In the genomic region with DNA sequence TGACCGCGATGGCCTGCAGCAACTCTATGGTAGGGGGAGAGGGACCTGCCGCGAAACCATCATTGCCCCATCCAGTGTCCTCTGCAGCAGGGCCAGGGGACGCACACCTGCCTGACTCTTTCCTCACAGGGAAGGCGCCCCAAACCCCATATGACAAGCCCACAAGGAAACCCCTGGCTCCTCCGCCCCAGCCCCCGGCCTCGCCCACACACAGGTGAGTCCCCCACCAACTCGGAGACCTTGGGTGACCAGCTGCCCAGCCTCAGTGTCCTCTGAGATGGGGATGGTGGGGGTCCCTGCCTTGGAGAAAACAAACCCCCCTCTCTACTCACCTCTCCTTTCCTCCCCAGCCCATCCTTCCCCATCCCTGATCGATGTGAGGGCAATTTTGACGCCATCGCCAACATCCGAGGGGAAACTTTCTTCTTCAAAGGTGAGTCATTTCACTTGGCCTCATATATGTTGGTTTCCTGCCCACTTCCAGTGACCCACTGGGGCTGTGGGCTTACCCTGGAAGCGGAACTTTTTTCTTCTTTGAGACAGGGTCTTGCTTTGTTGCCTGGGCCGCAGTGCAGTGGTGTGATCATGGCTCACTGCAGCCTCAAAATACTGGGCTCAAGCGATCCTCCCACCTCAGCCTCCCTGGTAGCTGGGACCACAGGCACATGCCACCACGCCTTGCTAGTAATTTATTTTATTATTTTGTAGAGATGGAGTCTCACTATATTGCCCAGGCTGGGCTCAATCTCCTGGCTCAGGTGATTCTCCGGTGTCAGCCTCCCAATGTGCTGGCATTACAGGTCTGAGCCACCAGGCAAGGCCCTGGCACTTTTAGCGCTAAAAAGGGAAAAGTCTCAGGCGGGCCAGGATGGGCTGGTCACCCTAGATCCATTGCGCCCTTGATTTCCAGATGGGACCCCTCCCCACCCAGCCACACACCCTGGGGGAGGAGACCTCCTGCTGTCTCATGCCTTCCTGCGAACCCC, we compare ENCODE assay signal across 9 cellular contexts. TPM values are rescaled to one million over a fixed set of nuclear protein-coding genes. Genes with fewer than 3 reads are reported as not detected.
DNase-seq lines count a peak whose midpoint lies in the region; ATAC-seq and TF ChIP-seq lines count a peak whose summit lies in the region.
"Had no signal": no experiment of that assay in that cellular context is flagged by ENCODE, and none has a peak within 500 bp of the region (broad histone marks: within the 10 kb centered on the region; RNA-seq: fewer than 3 reads in every experiment).

No MANE protein-coding gene starts in this region.

- peak overlapping the region; percentile 27 for H3K4me3 Mint-ChIP-seq in activated naive CD4-positive, alpha-beta T cell treated with anti-CD3 and anti-CD28 coated beads for 36 hours
- H3K4me3 Mint-ChIP-seq in activated CD8-positive, alpha-beta T cell treated with anti-CD3 and anti-CD28 coated beads, Interleukin-2, amount 10 ng/mL, durations not matched to agents 7 days and 5 days = peak overlapping the region; percentile 94
- H3K4me3 Mint-ChIP-seq in immature natural killer cell = peak overlapping the region; percentile 58 to 75 (median 70)

- CTCF ChIA-PET in activated naive CD4-positive, alpha-beta T cell treated with anti-CD3 and anti-CD28 coated beads for 36 hours (lab: Charles Lee) = interaction anchor here (1.0 to 11.2 kb wide), 10 partner anchors 9 to 73 kb away, joined by 3 to 187 read pairs (median 15); partner anchors contain the start of genes MMP25 and ZNF213
- CTCF ChIA-PET in activated CD8-positive, alpha-beta T cell treated with anti-CD3 and anti-CD28 coated beads, Interleukin-2, amount 10 ng/mL, durations not matched to agents 7 days and 5 days (lab: Charles Lee) = interaction anchor here (0.9 to 3.7 kb wide), 29 partner anchors 8 to 400 kb away, joined by 3 to 230 read pairs (median 9); partner anchors contain the start of genes HCFC1R1, IL32, MMP25 and THOC6

- no peaks in the 10 kb centered on the region for H3K9me3 ChIP-seq in stomach

- no peaks in the 10 kb centered on the region for H3K9me3 Mint-ChIP-seq in activated naive CD4-positive, alpha-beta T cell treated with anti-CD3 and anti-CD28 coated beads for 36 hours
- no peaks in the 10 kb centered on the region for H3K9me3 Mint-ChIP-seq in activated CD8-positive, alpha-beta T cell treated with anti-CD3 and anti-CD28 coated beads, Interleukin-2, amount 10 ng/mL, durations not matched to agents 7 days and 5 days (ENCODE audit: insufficient read depth)
- no peaks in the 10 kb centered on the region for H3K9me3 Mint-ChIP-seq in immature natural killer cell

- H3K36me3 ChIP-seq in stomach = peaks cover 0 to 12% (median 2%) of the 10 kb centered on the region in 4 donors

- no peak for TF ChIP-seq CTCF in stomach (IDR thresholded peaks at IDR 0.05)

- no peak for TF ChIP-seq EP300 in stomach (IDR thresholded peaks at IDR 0.05)

- DNase-seq in activated naive CD4-positive, alpha-beta T cell treated with anti-CD3 and anti-CD28 coated beads for 36 hours = no peak
- no peak for DNase-seq in activated naive CD4-positive, alpha-beta T cell treated with anti-CD3 and anti-CD28 coated beads, Interleukin-2, amount 50 U/mL, for 16 hours
- no peak for DNase-seq in activated CD8-positive, alpha-beta T cell treated with anti-CD3 and anti-CD28 coated beads, Interleukin-2, amount 10 ng/mL, durations not matched to agents 7 days and 5 days
- no peak for DNase-seq in immature natural killer cell
- no peak for DNase-seq in stomach
- no peak for DNase-seq in DMS53 (lab: John Stamatoyannopoulos, UW)
- DNase-seq: C1 segment of cervical spinal cord had no signal

- no peak for TF ChIP-seq POLR2A in stomach (IDR thresholded peaks at IDR 0.05)

- peak overlapping the region in 2 of 5 donors; percentile 85 to 87 for H3K27ac ChIP-seq in stomach

- 87 to 90% (median 90%) methylated on average over 23 of the region's 23 CpGs for WGBS in stomach, 5 donors

- ATAC-seq in activated CD8-positive, alpha-beta T cell treated with anti-CD3 and anti-CD28 coated beads, Interleukin-2, amount 10 ng/mL, durations not matched to agents 7 days and 5 days = no peak
- no peak for ATAC-seq in GM21619 (IDR thresholded peaks at IDR 0.05; ENCODE audit: unreplicated experiment)
- ATAC-seq in esophagus mucosa = no peak

- H3K27me3 Mint-ChIP-seq in activated naive CD4-positive, alpha-beta T cell treated with anti-CD3 and anti-CD28 coated beads for 36 hours (ENCODE audit: low read depth) = no peaks in the 10 kb centered on the region
- H3K27me3 Mint-ChIP-seq in activated CD8-positive, alpha-beta T cell treated with anti-CD3 and anti-CD28 coated beads, Interleukin-2, amount 10 ng/mL, durations not matched to agents 7 days and 5 days (ENCODE audit: low read depth) = no peaks in the 10 kb centered on the region
- H3K27me3 Mint-ChIP-seq in immature natural killer cell (ENCODE audit: low read depth in 3 of 3) = peaks cover 2 to 8% (median 3%) of the 10 kb centered on the region in 3 donors

- H3K4me3 ChIP-seq in stomach = peak overlapping the region; percentile 57 to 92 (median 78)

- intact Hi-C loops in activated naive CD4-positive, alpha-beta T cell treated with anti-CD3 and anti-CD28 coated beads for 36 hours (cut with micrococcal nuclease) = loop anchor here (1.0 to 5.0 kb wide), 3 partner anchors 35 to 54 kb away; partner anchors contain the start of genes HCFC1R1, THOC6 and TNFRSF12A
- intact Hi-C loops in stomach (cut with DNase I; ENCODE audit: low total_unique reads) = loop anchor here (5.0 kb wide), 1 partner anchor 70 kb away; no protein-coding TSS in a partner anchor

- H3K4me1 Mint-ChIP-seq in activated naive CD4-positive, alpha-beta T cell treated with anti-CD3 and anti-CD28 coated beads for 36 hours (ENCODE audit: low read depth) = peaks cover 43% of the 10 kb centered on the region
- H3K4me1 Mint-ChIP-seq in activated CD8-positive, alpha-beta T cell treated with anti-CD3 and anti-CD28 coated beads, Interleukin-2, amount 10 ng/mL, durations not matched to agents 7 days and 5 days (ENCODE audit: low read depth) = peaks cover 70% of the 10 kb centered on the region
- peaks cover 50 to 58% of the 10 kb centered on the region in 2 donors for H3K4me1 Mint-ChIP-seq in immature natural killer cell

- H3K27ac Mint-ChIP-seq in activated naive CD4-positive, alpha-beta T cell treated with anti-CD3 and anti-CD28 coated beads for 36 hours = no peak overlapping the region
- H3K27ac Mint-ChIP-seq in activated CD8-positive, alpha-beta T cell treated with anti-CD3 and anti-CD28 coated beads, Interleukin-2, amount 10 ng/mL, durations not matched to agents 7 days and 5 days = peak overlapping the region; percentile 95
- H3K27ac Mint-ChIP-seq in immature natural killer cell = peak overlapping the region in 5 of 6 donors; percentile 13 to 93 (median 77)

- H3K36me3 Mint-ChIP-seq in activated naive CD4-positive, alpha-beta T cell treated with anti-CD3 and anti-CD28 coated beads for 36 hours (ENCODE audit: low read depth) = peaks cover 7% of the 10 kb centered on the region
- H3K36me3 Mint-ChIP-seq in activated CD8-positive, alpha-beta T cell treated with anti-CD3 and anti-CD28 coated beads, Interleukin-2, amount 10 ng/mL, durations not matched to agents 7 days and 5 days (ENCODE audit: low read depth) = peaks cover 62% of the 10 kb centered on the region
- peaks cover 6 to 18% (median 7%) of the 10 kb centered on the region in 3 donors for H3K36me3 Mint-ChIP-seq in immature natural killer cell

- POLR2A ChIA-PET in activated CD8-positive, alpha-beta T cell treated with anti-CD3 and anti-CD28 coated beads, Interleukin-2, amount 10 ng/mL, durations not matched to agents 7 days and 5 days (lab: Charles Lee) = interaction anchor here (0.9 to 4.3 kb wide), 8 partner anchors 8 to 68 kb away, joined by 3 to 19 read pairs (median 6); partner anchors contain the start of gene IL32

- peaks cover 0 to 8% (median 0%) of the 10 kb centered on the region in 3 donors for H3K27me3 ChIP-seq in stomach

- peaks cover 15 to 52% (median 23%) of the 10 kb centered on the region in 4 donors for H3K4me1 ChIP-seq in stomach

RNA-seq across cellular contexts. Expression of gene IL32, which starts 8.0 kb away (rescaled TPM):
- total RNA-seq in activated naive CD4-positive, alpha-beta T cell treated with anti-CD3 and anti-CD28 coated beads for 36 hours = 100 to 1,000 TPM; 964 to 991 TPM
- 1,000 to 10,000 TPM; 1,836 to 1,884 TPM for total RNA-seq in activated CD8-positive, alpha-beta T cell treated with anti-CD3 and anti-CD28 coated beads, Interleukin-2, amount 10 ng/mL, durations not matched to agents 7 days and 5 days
- polyA plus RNA-seq in immature natural killer cell = 1,000 to 10,000 TPM in 1 of 3 donors, 100 to 1,000 TPM in 2; 878 to 1,331 (median 944) TPM
- total RNA-seq in stomach = 100 to 1,000 TPM in 1 of 5 donors, 10 to 100 TPM in 3, 1 to 10 TPM in 1; 9.9 to 504 (median 90.4) TPM
- 100 to 1,000 TPM in 1 of 3 donors, 10 to 100 TPM in 2; 56.3 to 129 (median 60.9) TPM for polyA plus RNA-seq in stomach
- 3.7 TPM for total RNA-seq in esophagus mucosa

RNA-seq across cellular contexts. Expression of gene MMP25, which starts 11.1 kb away (rescaled TPM):
- total RNA-seq in activated naive CD4-positive, alpha-beta T cell treated with anti-CD3 and anti-CD28 coated beads for 36 hours = under 1 TPM; 0.29 to 0.37 TPM
- total RNA-seq in activated CD8-positive, alpha-beta T cell treated with anti-CD3 and anti-CD28 coated beads, Interleukin-2, amount 10 ng/mL, durations not matched to agents 7 days and 5 days = 10 to 100 TPM; 58.0 to 66.1 TPM
- polyA plus RNA-seq in immature natural killer cell = 1 to 10 TPM in 1 of 3 donors, under 1 TPM in 2; 0.19 to 2.2 (median 0.73) TPM
- total RNA-seq in stomach = 1 to 10 TPM in 2 of 5 donors, not detected in 3; 1.1 to 1.6 TPM
- 1 to 10 TPM in 1 of 3 donors, under 1 TPM in 2; 0.48 to 2.9 (median 0.61) TPM for polyA plus RNA-seq in stomach
- 0.80 TPM for total RNA-seq in esophagus mucosa

RNA-seq across cellular contexts. Expression of gene BICDL2, which starts 20.7 kb away (rescaled TPM):
- total RNA-seq in activated naive CD4-positive, alpha-beta T cell treated with anti-CD3 and anti-CD28 coated beads for 36 hours = not detected
- total RNA-seq in activated CD8-positive, alpha-beta T cell treated with anti-CD3 and anti-CD28 coated beads, Interleukin-2, amount 10 ng/mL, durations not matched to agents 7 days and 5 days = under 1 TPM; 0.84 to 0.94 TPM
- polyA plus RNA-seq in immature natural killer cell = not detected
- 100 to 1,000 TPM in 1 of 5 donors, 10 to 100 TPM in 4; 18.4 to 693 (median 59.4) TPM for total RNA-seq in stomach
- 10 to 100 TPM; 26.0 to 79.7 (median 29.0) TPM for polyA plus RNA-seq in stomach
- total RNA-seq in esophagus mucosa = 62.0 TPM

RNA-seq across cellular contexts. Expression of gene THOC6, which starts 33.6 kb away (rescaled TPM):
- 10 to 100 TPM; 40.6 to 41.0 TPM for total RNA-seq in activated naive CD4-positive, alpha-beta T cell treated with anti-CD3 and anti-CD28 coated beads for 36 hours
- total RNA-seq in activated CD8-positive, alpha-beta T cell treated with anti-CD3 and anti-CD28 coated beads, Interleukin-2, amount 10 ng/mL, durations not matched to agents 7 days and 5 days = 10 to 100 TPM; 57.4 to 57.9 TPM
- 10 to 100 TPM; 40.1 to 45.4 (median 42.1) TPM for polyA plus RNA-seq in immature natural killer cell
- total RNA-seq in stomach = 10 to 100 TPM in 4 of 5 donors, not detected in 1; 10.5 to 97.9 (median 22.2) TPM
- 10 to 100 TPM; 15.3 to 39.0 (median 32.8) TPM for polyA plus RNA-seq in stomach
- total RNA-seq in esophagus mucosa = 21.3 TPM

RNA-seq across cellular contexts. Expression of gene HCFC1R1, which starts 33.7 kb away (rescaled TPM):
- total RNA-seq in activated naive CD4-positive, alpha-beta T cell treated with anti-CD3 and anti-CD28 coated beads for 36 hours = 10 to 100 TPM; 22.6 to 26.8 TPM
- total RNA-seq in activated CD8-positive, alpha-beta T cell treated with anti-CD3 and anti-CD28 coated beads, Interleukin-2, amount 10 ng/mL, durations not matched to agents 7 days and 5 days = 10 to 100 TPM; 41.0 to 41.7 TPM
- 10 to 100 TPM; 17.2 to 37.3 (median 21.5) TPM for polyA plus RNA-seq in immature natural killer cell
- 10 to 100 TPM; 11.0 to 94.7 (median 21.7) TPM for total RNA-seq in stomach
- 100 to 1,000 TPM in 2 of 3 donors, 10 to 100 TPM in 1; 71.7 to 128 (median 102) TPM for polyA plus RNA-seq in stomach
- total RNA-seq in esophagus mucosa = 26.6 TPM

Comparison
In these comparisons a context has a peak if more than half of its experiments do, and no peak if none do; other contexts are left out.
1. H3K4me3 Mint-ChIP-seq: peak in every context shown above with its lines; median percentile 94 in activated CD8-positive, alpha-beta T cell treated with anti-CD3 and anti-CD28 coated beads, Interleukin-2, amount 10 ng/mL, durations not matched to agents 7 days and 5 days; 70 in immature natural killer cell; 27 in activated naive CD4-positive, alpha-beta T cell treated with anti-CD3 and anti-CD28 coated beads for 36 hours.
2. RNA of gene MMP25, which starts 11.1 kb away (total RNA-seq): 58.0 to 66.1 TPM in activated CD8-positive, alpha-beta T cell treated with anti-CD3 and anti-CD28 coated beads, Interleukin-2, amount 10 ng/mL, durations not matched to agents 7 days and 5 days; 0.80 TPM in esophagus mucosa (single experiment), 1.1 to 1.6 TPM in stomach and 0.29 to 0.37 TPM in activated naive CD4-positive, alpha-beta T cell treated with anti-CD3 and anti-CD28 coated beads for 36 hours; every median in the first group is over 10 times any median in the second.
3. RNA of gene BICDL2, which starts 20.7 kb away (total RNA-seq): 62.0 TPM in esophagus mucosa (single experiment) and 18.4 to 693 TPM in stomach; 0.84 to 0.94 TPM in activated CD8-positive, alpha-beta T cell treated with anti-CD3 and anti-CD28 coated beads, Interleukin-2, amount 10 ng/mL, durations not matched to agents 7 days and 5 days and not detected in activated naive CD4-positive, alpha-beta T cell treated with anti-CD3 and anti-CD28 coated beads for 36 hours; every median in the first group is over 4 times any median in the second.